ENCODE assay signal across 26 cellular contexts in genomic region chr4:184937030-184937710, GRCh38.
A peak's percentile ranks its signal among the peaks of the same experiment; 100 is the strongest.
DNase-seq lines count a peak whose midpoint lies in the region; ATAC-seq and TF ChIP-seq lines count a peak whose summit lies in the region.
"Had no signal": no experiment of that assay in that cellular context is flagged by ENCODE, and none has a peak within 500 bp of the region (broad histone marks: within the 10 kb centered on the region; RNA-seq: fewer than 3 reads in every experiment).

No MANE protein-coding gene starts in this region.

- H3K27ac ChIP-seq in hepatocyte (peak overlapping the region; percentile 48), SK-N-SH (ENCODE audit: low read depth in 2 of 2, low read length in 1 of 2) (peak overlapping the region in 1 of 2 experiments; percentile 91; a peak in 2 of 4 replicates)
- H3K27ac ChIP-seq: esophagus squamous epithelium, heart right ventricle, KMS-11, RWPE1, tibial artery had no signal

- H3K36me3 ChIP-seq in hepatocyte (replicated peaks; ENCODE audit: insufficient read depth, low read depth) (no peaks in the 10 kb centered on the region), mucosa of descending colon (ENCODE audit: low read depth) (no peaks in the 10 kb centered on the region), SK-N-SH (replicated peaks in 1 of 2; ENCODE audit: control insufficient read depth in 1 of 2, insufficient read depth in 2 of 2, low read length in 1 of 2) (no peaks in the 10 kb centered on the region)
- H3K36me3 ChIP-seq: esophagus squamous epithelium, heart right ventricle, tibial artery had no signal

- no peak overlapping the region for H3K4me3 ChIP-seq in hepatocyte
- H3K4me3 ChIP-seq in mucosa of descending colon: no peak overlapping the region
- H3K4me3 ChIP-seq in foreskin fibroblast (ENCODE audit: low read depth in 1 of 2, low read length in 2 of 2): no peak overlapping the region
- H3K4me3 ChIP-seq in SK-N-SH (ENCODE audit: low read depth in 2 of 2, low read length in 1 of 2): no peak overlapping the region
- H3K4me3 ChIP-seq: esophagus squamous epithelium, heart right ventricle, tibial artery had no signal

- TF ChIP-seq EP300 in SK-N-SH (IDR thresholded peaks at IDR 0.05; ENCODE audit: borderline replicate concordance in 1 of 2, low read depth in 1 of 2, low read length in 1 of 2): no peak

- POLR2A ChIA-PET in SK-N-SH (lab: Yijun Ruan, JAX): no interaction called here

- H2AFZ ChIP-seq in hepatocyte (no peak overlapping the region), SK-N-SH (ENCODE audit: low read depth) (no peak overlapping the region)

- intact Hi-C loops in mucosa of descending colon (cut with DNase I, micrococcal nuclease): no loop called here

- DNase-seq in A172 (ENCODE audit: low spot score): peak; percentile 34
- DNase-seq in LoVo (ENCODE audit: low spot score): peak; percentile 25
- DNase-seq in hepatocyte (ENCODE audit: low spot score): peak; percentile 35
- DNase-seq in mucosa of descending colon: peak in 1 of 3 donors; percentile 31
- no peak for DNase-seq in anterior cingulate cortex (lab: John Stamatoyannopoulos, UW)
- no peak for DNase-seq in foreskin fibroblast
- DNase-seq in SK-N-SH: no peak
- DNase-seq: activated CD4-positive, alpha-beta T cell treated with anti-CD3 and anti-CD28 coated beads, Interleukin-2, amount 50 U/mL, for 48 hours; activated gamma-delta T cell treated with Interleukin-2 at 50 U/mL for 16 hours; activated T-cell treated with anti-CD3 and anti-CD28 coated beads, Interleukin-2, amount 50 U/mL, for 48 hours; CD8-positive, alpha-beta memory T cell; central memory CD4-positive, alpha-beta T cell; endodermal cell; esophagus squamous epithelium; foreskin melanocyte; heart right ventricle; kidney glomerular epithelial cell; mesenchymal stem cell; NCI-H2081 treated with DMSO at 0.1 percent for 48 hours; posterior cingulate gyrus; stimulated activated CD4-positive, alpha-beta T cell treated with anti-CD3 and anti-CD28 coated beads, Interleukin-15, amount 100 ng/mL, for 24 hours; stimulated activated CD4-positive, alpha-beta T cell treated with anti-CD3 and anti-CD28 coated beads, Interleukin-4, amount 100 ng/mL, for 4 hours; tibial artery had no signal

- H3K9me2 ChIP-seq in hepatocyte (replicated peaks; ENCODE audit: insufficient read depth) (no peaks in the 10 kb centered on the region), SK-N-SH (no peaks in the 10 kb centered on the region)

- ATAC-seq in mucosa of descending colon: peak; percentile 89
- no peak for ATAC-seq in HG02678 (IDR thresholded peaks at IDR 0.05; ENCODE audit: unreplicated experiment)
- ATAC-seq: heart right ventricle had no signal

- 31% methylated on average over 1 of the region's 1 CpG for WGBS in hepatocyte (ENCODE audit: low lambda C conversion rate, missing lambda C conversion rate)
- 26% methylated on average over 1 of the region's 1 CpG for WGBS in SK-N-SH (ENCODE audit: low lambda C conversion rate)

- H3K4me1 ChIP-seq in hepatocyte (ENCODE audit: insufficient read depth) (peaks cover 4% of the 10 kb centered on the region), mucosa of descending colon (ENCODE audit: low read depth) (no peaks in the 10 kb centered on the region), SK-N-SH (ENCODE audit: control insufficient read depth in 1 of 2, insufficient read depth in 2 of 2, low read depth in 1 of 2, low read length in 1 of 2) (peaks cover 0 to 6% of the 10 kb centered on the region in 2 experiments; a peak in 2 of 4 replicates)

- no peaks in the 10 kb centered on the region for H3K27me3 ChIP-seq in hepatocyte
- H3K27me3 ChIP-seq in SK-N-SH (ENCODE audit: insufficient read depth): no peaks in the 10 kb centered on the region

- H3K79me2 ChIP-seq in hepatocyte (no peaks in the 10 kb centered on the region), SK-N-SH (ENCODE audit: insufficient read depth) (no peaks in the 10 kb centered on the region)

- H3K4me2 ChIP-seq in hepatocyte (no peak overlapping the region), SK-N-SH (no peak overlapping the region)
- H3K4me2 ChIP-seq: KMS-11 had no signal

- no peaks in the 10 kb centered on the region for H4K20me1 ChIP-seq in hepatocyte (ENCODE audit: insufficient read depth, poor library complexity, severe bottlenecking)
- H4K20me1 ChIP-seq in SK-N-SH (ENCODE audit: insufficient read depth): no peaks in the 10 kb centered on the region

- no peaks in the 10 kb centered on the region for H3F3A ChIP-seq in SK-N-SH (replicated peaks; ENCODE audit: insufficient read depth)

- H3K9me3 ChIP-seq in hepatocyte (ENCODE audit: low read depth) (no peaks in the 10 kb centered on the region), mucosa of descending colon (peaks cover 2% of the 10 kb centered on the region), SK-N-SH (no peaks in the 10 kb centered on the region)
- H3K9me3 ChIP-seq: esophagus squamous epithelium, tibial artery had no signal

- TF ChIP-seq RAD21 in SK-N-SH (IDR thresholded peaks at IDR 0.05; ENCODE audit: low read length): no peak

- CTCF ChIA-PET in SK-N-SH (lab: Yijun Ruan, JAX): interaction anchor here (0.9 to 2.2 kb wide), 3 partner anchors 21 to 191 kb away, joined by 3 to 10 read pairs (median 3); no protein-coding TSS in a partner anchor

- H3K9ac ChIP-seq in SK-N-SH: no peak overlapping the region
- H3K9ac ChIP-seq: KMS-11 had no signal

- TF ChIP-seq CTCF in hepatocyte (IDR thresholded peaks at IDR 0.05; ENCODE audit: poor library complexity): no peak
- no peak for TF ChIP-seq CTCF in mucosa of descending colon (IDR thresholded peaks at IDR 0.05)
- TF ChIP-seq CTCF in foreskin fibroblast (IDR thresholded peaks at IDR 0.05; ENCODE audit: low read depth, low read length): no peak
- no peak for TF ChIP-seq CTCF in SK-N-SH (IDR thresholded peaks at IDR 0.05)

TF ChIP-seq in SK-N-SH, 30 proteins besides CTCF, POLR2A, EP300 and RAD21:
- no peak for TF ChIP-seq TEAD4 (IDR thresholded peaks at IDR 0.05; ENCODE audit: borderline replicate concordance, insufficient read depth)
- TF ChIP-seq EZH2phosphoT487 (IDR thresholded peaks at IDR 0.05; ENCODE audit: borderline replicate concordance, low read depth): no peak
- no peak for TF ChIP-seq FOXJ3 (CRISPR knock-in tag; IDR thresholded peaks at IDR 0.05)
- TF ChIP-seq MEF2A (IDR thresholded peaks at IDR 0.05; ENCODE audit: borderline replicate concordance, low read depth): no peak
- no peak for TF ChIP-seq TCF12 (IDR thresholded peaks at IDR 0.05)
- TF ChIP-seq SMC3 (IDR thresholded peaks at IDR 0.05; ENCODE audit: low read depth, low read length): no peak
- no peak for TF ChIP-seq RFX5 (IDR thresholded peaks at IDR 0.05; ENCODE audit: low read length)
- TF ChIP-seq, protein P1, sequence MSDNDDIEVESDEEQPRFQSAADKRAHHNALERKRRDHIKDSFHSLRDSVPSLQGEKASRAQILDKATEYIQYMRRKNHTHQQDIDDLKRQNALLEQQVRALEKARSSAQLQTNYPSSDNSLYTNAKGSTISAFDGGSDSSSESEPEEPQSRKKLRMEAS (IDR thresholded peaks at IDR 0.05; ENCODE audit: low read depth): no peak
- no peak for TF ChIP-seq RCOR1 (IDR thresholded peaks at IDR 0.05; ENCODE audit: low read length)
- TF ChIP-seq FOXM1 (IDR thresholded peaks at IDR 0.05; ENCODE audit: low read depth): no peak
- TF ChIP-seq GABPA (IDR thresholded peaks at IDR 0.05; ENCODE audit: low read depth): no peak
- TF ChIP-seq, protein P2, sequence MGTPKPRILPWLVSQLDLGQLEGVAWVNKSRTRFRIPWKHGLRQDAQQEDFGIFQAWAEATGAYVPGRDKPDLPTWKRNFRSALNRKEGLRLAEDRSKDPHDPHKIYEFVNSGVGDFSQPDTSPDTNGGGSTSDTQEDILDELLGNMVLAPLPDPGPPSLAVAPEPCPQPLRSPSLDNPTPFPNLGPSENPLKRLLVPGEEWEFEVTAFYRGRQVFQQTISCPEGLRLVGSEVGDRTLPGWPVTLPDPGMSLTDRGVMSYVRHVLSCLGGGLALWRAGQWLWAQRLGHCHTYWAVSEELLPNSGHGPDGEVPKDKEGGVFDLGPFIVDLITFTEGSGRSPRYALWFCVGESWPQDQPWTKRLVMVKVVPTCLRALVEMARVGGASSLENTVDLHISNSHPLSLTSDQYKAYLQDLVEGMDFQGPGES (IDR thresholded peaks at IDR 0.05; ENCODE audit: low read depth, low read length): no peak
- TF ChIP-seq RXRA (IDR thresholded peaks at IDR 0.05; ENCODE audit: borderline replicate concordance, low read depth): no peak
- no peak for TF ChIP-seq MXI1 (IDR thresholded peaks at IDR 0.05; ENCODE audit: low read depth, low read length)
- no peak for TF ChIP-seq POLR2AphosphoS5 (IDR thresholded peaks at IDR 0.05; ENCODE audit: low read depth, low read length)
- no peak for TF ChIP-seq YY1 (IDR thresholded peaks at IDR 0.05; ENCODE audit: low read depth)
- TF ChIP-seq NFIC (IDR thresholded peaks at IDR 0.05; ENCODE audit: borderline replicate concordance): no peak
- TF ChIP-seq TAF1 (IDR thresholded peaks at IDR 0.05; ENCODE audit: borderline replicate concordance, low read depth, low read length): no peak
- no peak for TF ChIP-seq NRF1 (IDR thresholded peaks at IDR 0.05; ENCODE audit: low read depth, low read length)
TF ChIP-seq in SK-N-SH: peak in this region for 0.

Comparison
In these comparisons a context has a peak if more than half of its experiments do, and no peak if none do; other contexts are left out.
1. DNase-seq: peak in A172 (single experiment), LoVo (single experiment) and hepatocyte (single experiment); none in anterior cingulate cortex (0 of 58), foreskin fibroblast (0 of 2) and SK-N-SH (single experiment).